ENCODE assay signal across 8 cellular contexts in the genomic region with DNA sequence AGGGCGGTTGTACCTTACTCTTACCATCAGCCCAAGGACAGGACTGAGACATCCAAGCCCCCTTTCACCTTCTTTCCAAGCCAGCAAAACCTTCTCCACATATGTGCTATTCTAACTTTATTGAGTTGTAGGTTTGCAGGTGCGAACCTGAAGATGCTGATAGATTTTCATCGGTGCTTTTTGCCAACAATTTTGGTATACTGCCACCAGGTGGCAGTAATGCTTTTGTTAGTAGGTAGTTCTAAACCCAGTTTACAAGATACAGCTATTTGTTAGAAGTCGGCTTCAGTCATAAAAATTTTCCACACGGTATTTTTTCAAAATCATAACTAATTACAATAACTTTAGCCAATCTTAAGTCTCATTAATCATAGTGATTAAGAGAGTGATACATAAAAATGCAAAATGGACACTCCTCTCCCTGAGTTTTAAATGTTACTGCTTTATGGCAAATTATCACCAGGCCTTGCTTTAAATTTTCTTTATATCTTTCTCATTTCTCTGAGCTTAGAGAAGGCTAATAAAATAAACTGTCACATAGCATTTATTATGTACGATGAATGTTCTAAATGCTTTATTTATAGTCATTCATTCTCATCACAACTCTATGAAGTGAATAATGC. TPM values are rescaled to one million over a fixed set of nuclear protein-coding genes. Genes with fewer than 3 reads are reported as not detected.
DNase-seq lines count a peak whose midpoint lies in the region; ATAC-seq and TF ChIP-seq lines count a peak whose summit lies in the region.

No MANE protein-coding gene starts in this region.

- no peak overlapping the region for H2AFZ ChIP-seq in neural progenitor cell (replicated peaks)

- H3F3A ChIP-seq in neural progenitor cell (ENCODE audit: low read depth), result no peaks in the 10 kb centered on the region

- H3K4me2 ChIP-seq in neural progenitor cell, result no peak overlapping the region

- H3K27ac Mint-ChIP-seq in endodermal cell (no peak overlapping the region), neural progenitor cell (no peak overlapping the region)

- peaks cover 7% of the 10 kb centered on the region for H3K4me1 Mint-ChIP-seq in endodermal cell
- peaks cover 8% of the 10 kb centered on the region for H3K4me1 Mint-ChIP-seq in neural progenitor cell

- peaks cover 31% of the 10 kb centered on the region for H3K27me3 Mint-ChIP-seq in endodermal cell (ENCODE audit: insufficient read depth)
- peaks cover 7% of the 10 kb centered on the region for H3K27me3 Mint-ChIP-seq in neural progenitor cell (ENCODE audit: insufficient read depth, low read depth)

- H3K4me3 Mint-ChIP-seq in endodermal cell (no peak overlapping the region), neural progenitor cell (no peak overlapping the region)

- H3K36me3 ChIP-seq in SK-N-MC (ENCODE audit: insufficient read depth, low read length), result no peaks in the 10 kb centered on the region
- no peaks in the 10 kb centered on the region for H3K36me3 ChIP-seq in endodermal cell (ENCODE audit: control insufficient read depth, insufficient read depth, low read length)
- H3K36me3 ChIP-seq in neural progenitor cell, result no peaks in the 10 kb centered on the region

- H3K27me3 ChIP-seq in endodermal cell (ENCODE audit: control insufficient read depth, insufficient read depth, low read length, poor library complexity, severe bottlenecking) (peaks cover 33% of the 10 kb centered on the region), neural progenitor cell (peaks cover 7% of the 10 kb centered on the region)

- H3K4me1 ChIP-seq in endodermal cell (ENCODE audit: control insufficient read depth, insufficient read depth, low read length) (no peaks in the 10 kb centered on the region), neural progenitor cell (no peaks in the 10 kb centered on the region)

- H3K9me3 Mint-ChIP-seq in endodermal cell (no peaks in the 10 kb centered on the region), neural progenitor cell (peaks cover 7% of the 10 kb centered on the region)

- no peaks in the 10 kb centered on the region for H4K20me1 ChIP-seq in neural progenitor cell (ENCODE audit: low read depth)

- H3K27ac ChIP-seq in SK-N-MC (no peak overlapping the region), endodermal cell (ENCODE audit: low read depth, low read length) (no peak overlapping the region), neural progenitor cell (no peak overlapping the region)

- ATAC-seq in GM18498 (IDR thresholded peaks at IDR 0.05; ENCODE audit: unreplicated experiment) (no peak), HG02970 (IDR thresholded peaks at IDR 0.05; ENCODE audit: low FRiP score, unreplicated experiment) (no peak)

- H3K36me3 Mint-ChIP-seq in endodermal cell (ENCODE audit: low read depth) (no peaks in the 10 kb centered on the region), neural progenitor cell (no peaks in the 10 kb centered on the region)

- DNase-seq in SIG-M5 treated with dmso at 0.1 percent for 504 hours (lab: John Stamatoyannopoulos, UW; ENCODE audit: unreplicated experiment), result peak; percentile 68
- no peak for DNase-seq in SIG-M5 (lab: John Stamatoyannopoulos, UW)
- peak; percentile 77 for DNase-seq in Jurkat, Clone E6-1 (ENCODE audit: low read depth, low spot score)
- DNase-seq in SK-N-MC (ENCODE audit: low read depth, low spot score), result peak; percentile 6
- DNase-seq in endodermal cell, result peak; percentile 65
- DNase-seq in neural progenitor cell (ENCODE audit: low spot score), result peak; percentile 76

- peak; percentile 89 for TF ChIP-seq CTCF in endodermal cell (conservative IDR thresholded peaks at IDR 0.05)
- peak; percentile 85 for TF ChIP-seq CTCF in neural progenitor cell (IDR thresholded peaks at IDR 0.05)

- H3K9ac ChIP-seq in SK-N-MC (ENCODE audit: insufficient read length), result no peak overlapping the region
- no peak overlapping the region for H3K9ac ChIP-seq in endodermal cell (ENCODE audit: extremely low read depth, low read length, poor library complexity, severe bottlenecking)
- no peak overlapping the region for H3K9ac ChIP-seq in neural progenitor cell

- H3K4me3 ChIP-seq in Jurkat, Clone E6-1 (ENCODE audit: low read length), result no peak overlapping the region
- H3K4me3 ChIP-seq in SK-N-MC (no peak overlapping the region), endodermal cell (ENCODE audit: low read length) (no peak overlapping the region), neural progenitor cell (no peak overlapping the region)

- H3K9me3 ChIP-seq in SK-N-MC (ENCODE audit: low read depth, low read length), result no peaks in the 10 kb centered on the region
- H3K9me3 ChIP-seq in endodermal cell (ENCODE audit: control insufficient read depth, low read length), result no peaks in the 10 kb centered on the region
- no peaks in the 10 kb centered on the region for H3K9me3 ChIP-seq in neural progenitor cell (ENCODE audit: low read depth)

- H3K79me2 ChIP-seq in neural progenitor cell (ENCODE audit: low read depth), result no peaks in the 10 kb centered on the region

- WGBS in endodermal cell (ENCODE audit: insufficient coverage in 1 of 2, insufficient read length in 1 of 2), 2 experiments, result 33 to 43% methylated on average over 3 to 5 of the region's 6 CpGs

RNA-seq across cellular contexts. Expression of a gene that starts 0.6 kb away (rescaled TPM):
- polyA plus RNA-seq in Jurkat, Clone E6-1 (2012; ENCODE audit: insufficient read depth, insufficient read length), result not detected
- total RNA-seq in endodermal cell, result not detected
- not detected for polyA plus RNA-seq in endodermal cell (2013, experiment 1 of 2)
- not detected for polyA plus RNA-seq in endodermal cell (2013, experiment 2 of 2)
- not detected in 2 replicates for total RNA-seq in neural progenitor cell (ENCODE audit: low replicate concordance)

RNA-seq across cellular contexts. Expression of a gene that starts 52.3 kb away (rescaled TPM):
- 7.1 TPM for polyA plus RNA-seq in Jurkat, Clone E6-1 (2012; ENCODE audit: insufficient read depth, insufficient read length)
- total RNA-seq in endodermal cell, result 10 to 100 TPM; 21.3 to 31.8 TPM
- polyA plus RNA-seq in endodermal cell (2013, experiment 1 of 2), result 92.7 TPM
- polyA plus RNA-seq in endodermal cell (2013, experiment 2 of 2), result 93.8 TPM
- 5.3 and 28.1 TPM in 2 replicates for total RNA-seq in neural progenitor cell (ENCODE audit: low replicate concordance)
